ENCODE assay signal across 8 cellular contexts in the genomic region with DNA sequence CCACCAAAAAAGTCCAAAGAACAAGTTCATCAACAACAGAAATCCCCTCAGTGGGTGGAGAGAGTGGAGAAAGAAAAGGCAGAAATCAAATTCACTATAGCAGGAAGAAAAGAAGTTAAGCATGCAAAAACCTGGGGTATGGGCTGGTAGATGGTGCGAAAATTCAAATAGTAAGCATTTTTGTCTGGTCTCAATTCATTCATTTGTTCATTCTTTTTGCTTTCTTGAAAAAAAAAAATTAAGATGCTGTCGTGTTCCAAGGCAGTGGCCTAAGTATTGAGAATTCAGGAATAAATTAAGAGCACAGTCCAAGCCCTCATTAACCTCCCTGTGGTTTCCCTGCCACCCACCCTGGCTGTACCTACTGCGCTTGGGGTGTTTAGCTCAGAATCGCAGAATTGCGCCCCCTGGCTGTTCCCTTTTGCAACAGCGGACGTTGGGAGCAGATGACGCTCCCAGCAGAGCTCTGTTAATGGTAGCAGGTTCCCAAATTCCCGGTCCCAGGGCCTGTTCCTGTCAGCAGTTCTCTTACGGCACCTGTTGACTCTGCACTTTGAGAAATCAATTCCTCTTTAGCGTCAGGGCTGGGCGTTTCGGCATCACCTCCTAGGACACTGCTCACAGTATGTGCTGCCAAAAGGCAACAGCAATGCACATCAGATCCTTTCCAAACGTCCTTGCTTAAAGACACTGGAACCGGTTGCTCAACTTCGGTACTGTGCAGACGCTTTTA. TPM values are rescaled to one million over a fixed set of nuclear protein-coding genes. Genes with fewer than 3 reads are reported as not detected.
DNase-seq lines count a peak whose midpoint lies in the region; ATAC-seq and TF ChIP-seq lines count a peak whose summit lies in the region.
"Had no signal": no experiment of that assay in that cellular context is flagged by ENCODE, and none has a peak within 500 bp of the region (broad histone marks: within the 10 kb centered on the region; RNA-seq: fewer than 3 reads in every experiment).

No MANE protein-coding gene starts in this region.

- H3K4me1 ChIP-seq in HEK293 (ENCODE audit: control insufficient read depth, insufficient read depth, low read length), result no peaks in the 10 kb centered on the region

- TF ChIP-seq CTCF in HEK293 (tag by site-specific recombination; IDR thresholded peaks at IDR 0.05) (no peak), WI38 (IDR thresholded peaks at IDR 0.05; ENCODE audit: low read depth, low read length) (peak; percentile 23; the same call in 1 of the 2 replicates)

- no peak overlapping the region for H3K27ac ChIP-seq in HEK293 (ENCODE audit: extremely low read depth, low read depth, low read length)
- H3K27ac ChIP-seq: skin epidermis had no signal

- DNase-seq in dermis microvascular lymphatic vessel endothelial cell (ENCODE audit: low read depth in 2 of 2) (peak; percentile 1 to 36), AML-193 (lab: John Stamatoyannopoulos, UW) (no peak), NCI-H82 treated with DMSO at 0.1 percent for 48 hours (lab: John Stamatoyannopoulos, UW; ENCODE audit: unreplicated experiment) (no peak)
- DNase-seq in stimulated activated CD4-positive, alpha-beta T cell treated with anti-CD3 and anti-CD28 coated beads, Interleukin-2, amount 100 ng/mL, for 4 hours (ENCODE audit: low read depth), result peak; percentile 27

- no peak for ATAC-seq in HG03432 (IDR thresholded peaks at IDR 0.05; ENCODE audit: unreplicated experiment)

- H3K4me3 ChIP-seq in HEK293 (ENCODE audit: low read depth, low read length) (no peak overlapping the region), WI38 (ENCODE audit: low read depth, low read length) (no peak overlapping the region)
- H3K4me3 ChIP-seq: skin epidermis had no signal

- no peaks in the 10 kb centered on the region for H3K9me3 ChIP-seq in HEK293 (ENCODE audit: control insufficient read depth, insufficient read depth, low read depth, low read length)

- no peaks in the 10 kb centered on the region for H3K36me3 ChIP-seq in HEK293 (ENCODE audit: control insufficient read depth in 2 of 2, insufficient read depth in 1 of 2, low read length in 2 of 2)

- POLR2A ChIA-PET in HEK293 (lab: Yijun Ruan, JAX), result no interaction called here

- CTCF ChIA-PET in HEK293 (lab: Yijun Ruan, JAX), result interaction anchor here (0.6 to 2.1 kb wide), 11 partner anchors 9 to 767 kb away, joined by 3 to 9 read pairs (median 3); partner anchors contain the start of gene PRKACB

TF ChIP-seq in HEK293, 187 proteins besides CTCF, POLR2A, EP300 and RAD21:
- no peak for TF ChIP-seq ZBTB49 (tag by site-specific recombination; IDR thresholded peaks at IDR 0.05; ENCODE audit: low read depth)
- peak; percentile 75 for TF ChIP-seq SCRT2 (tag by site-specific recombination; IDR thresholded peaks at IDR 0.05)
- TF ChIP-seq KLF10 (tag by site-specific recombination; IDR thresholded peaks at IDR 0.05), result no peak
- TF ChIP-seq KLF9 (tag by site-specific recombination; IDR thresholded peaks at IDR 0.05; ENCODE audit: low read depth), result no peak
- TF ChIP-seq ZNF549 (tag by site-specific recombination; IDR thresholded peaks at IDR 0.05), result no peak
- TF ChIP-seq ZNF621 (tag by site-specific recombination; IDR thresholded peaks at IDR 0.05), result no peak
- peak; percentile 42; the same call in 1 of the 2 replicates for TF ChIP-seq SCRT1 (tag by site-specific recombination; IDR thresholded peaks at IDR 0.05; ENCODE audit: borderline replicate concordance)
- TF ChIP-seq ZNF37A (tag by site-specific recombination; IDR thresholded peaks at IDR 0.05), result no peak
- TF ChIP-seq ZNF555 (tag by site-specific recombination; conservative IDR thresholded peaks at IDR 0.05), result no peak
- no peak for TF ChIP-seq ZNF624 (tag by site-specific recombination; IDR thresholded peaks at IDR 0.05)
- no peak for TF ChIP-seq ZNF416 (tag by site-specific recombination; IDR thresholded peaks at IDR 0.05)
- no peak for TF ChIP-seq ZNF132 (tag by site-specific recombination; IDR thresholded peaks at IDR 0.05; ENCODE audit: borderline replicate concordance)
- no peak for TF ChIP-seq HOXA7 (CRISPR knock-in tag; IDR thresholded peaks at IDR 0.05; ENCODE audit: borderline replicate concordance)

RNA-seq across cellular contexts. Expression of gene SSX2IP, which starts 34.0 kb away (rescaled TPM):
- 1.3 and 1.4 TPM in 2 replicates for total RNA-seq in dermis microvascular lymphatic vessel endothelial cell

Comparison
In these comparisons a context has a peak if more than half of its experiments do, and no peak if none do; other contexts are left out.
1. DNase-seq: peak in dermis microvascular lymphatic vessel endothelial cell (2 of 2) and stimulated activated CD4-positive, alpha-beta T cell treated with anti-CD3 and anti-CD28 coated beads, Interleukin-2, amount 100 ng/mL, for 4 hours (single experiment); none in AML-193 (0 of 2) and NCI-H82 treated with DMSO at 0.1 percent for 48 hours (single experiment).